24 cellular contexts compared by ENCODE assay signal in the genomic region with DNA sequence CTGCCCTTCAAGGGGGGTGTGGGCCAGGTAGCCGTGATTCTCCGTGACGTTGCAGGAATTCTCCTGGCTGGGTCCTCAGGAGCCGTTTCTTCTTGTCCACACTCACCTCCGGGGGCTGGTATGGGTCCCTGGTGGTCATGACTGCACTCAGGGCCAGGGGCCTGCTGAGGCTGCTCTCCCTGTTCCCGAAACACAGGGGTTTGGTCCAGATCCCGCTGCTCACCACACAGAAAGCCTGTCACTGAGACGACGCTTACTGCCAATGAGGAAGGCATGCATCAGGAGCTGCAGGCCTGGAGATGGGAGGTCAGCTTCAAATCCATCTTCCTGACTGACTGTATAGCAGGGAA.
DNase-seq lines count a peak whose midpoint lies in the region; ATAC-seq, FAIRE-seq and TF ChIP-seq lines count a peak whose summit lies in the region.
"Had no signal": no experiment of that assay in that cellular context is flagged by ENCODE, and none has a peak within 500 bp of the region (broad histone marks: within the 10 kb centered on the region; RNA-seq: fewer than 3 reads in every experiment).

No MANE protein-coding gene starts in this region.

- no peaks in the 10 kb centered on the region for H3K36me3 ChIP-seq in vagina
- H3K36me3 ChIP-seq: brain microvascular endothelial cell, thoracic aorta had no signal

- DNase-seq in stimulated activated CD4-positive, alpha-beta T cell treated with anti-CD3 and anti-CD28 coated beads, Interleukin-4, amount 100 ng/mL, for 24 hours, result peak; percentile 2
- DNase-seq in stimulated activated CD4-positive, alpha-beta T cell treated with anti-CD3 and anti-CD28 coated beads, Interleukin-2, amount 100 ng/mL, for 48 hours, result no peak
- DNase-seq in mesothelial cell of epicardium (ENCODE audit: low spot score in 2 of 2, unreplicated experiment in 2 of 2), result peak in 1 of 2 experiments; percentile 17
- peak; percentile 44 to 82 for DNase-seq in vagina (ENCODE audit: extremely low spot score in 2 of 2)
- DNase-seq in occipital lobe (lab: John Stamatoyannopoulos, UW), result no peak
- no peak for DNase-seq in frontal cortex (ENCODE audit: low spot score in 2 of 2)
- DNase-seq in RKO (ENCODE audit: low spot score), result no peak
- DNase-seq: brain microvascular endothelial cell; cortex of kidney; DMS53; GF-D8; KG1; left cardiac atrium; mesenchymal stem cell; NCI-H2171; NCI-H526; Right ventricle myocardium superior; stimulated activated CD4-positive, alpha-beta T cell treated with anti-CD3 and anti-CD28 coated beads, Interleukin-1b, Interleukin-23, amount 100 ng/mL, for 48 hours; stimulated activated naive B cell treated with anti-CD40 and anti-IgM and Interleukin-4, amounts not matched to agents 10 μg/mL and 1 μg/mL and 100 μg/mL, for 72 hours had no signal

- no peak overlapping the region for H3K4me3 ChIP-seq in vagina
- H3K4me3 ChIP-seq: thoracic aorta had no signal

- no peak overlapping the region for H3K27ac ChIP-seq in vagina
- H3K27ac ChIP-seq: brain microvascular endothelial cell, thoracic aorta had no signal

- H3K27ac Mint-ChIP-seq in activated T-helper 17 cell treated with anti-CD3 and anti-CD28 coated beads, Interleukin-2, amount 50 U/mL, for 72 hours, result no peak overlapping the region
- no peak overlapping the region for H3K27ac Mint-ChIP-seq in mesothelial cell of epicardium
- H3K27ac Mint-ChIP-seq: stimulated activated naive B cell treated with anti-CD40 and anti-IgM and Interleukin-4, amounts not matched to agents 10 μg/mL and 1 μg/mL and 100 μg/mL, for 72 hours had no signal

- peaks cover 33% of the 10 kb centered on the region for H3K4me1 Mint-ChIP-seq in activated T-helper 17 cell treated with anti-CD3 and anti-CD28 coated beads, Interleukin-2, amount 50 U/mL, for 72 hours
- no peaks in the 10 kb centered on the region for H3K4me1 Mint-ChIP-seq in mesothelial cell of epicardium

- H3K27me3 Mint-ChIP-seq in activated T-helper 17 cell treated with anti-CD3 and anti-CD28 coated beads, Interleukin-2, amount 50 U/mL, for 72 hours, result peaks cover 6% of the 10 kb centered on the region
- H3K27me3 Mint-ChIP-seq in mesothelial cell of epicardium (ENCODE audit: low read depth), result peaks cover 55% of the 10 kb centered on the region

- intact Hi-C loops in vagina (cut with DNase I), result no loop called here

- TF ChIP-seq CTCF in mesothelial cell of epicardium (IDR thresholded peaks at IDR 0.05; ENCODE audit: unreplicated experiment) (peak; percentile 5), vagina (IDR thresholded peaks at IDR 0.05) (no peak)

- H3K36me3 Mint-ChIP-seq in activated T-helper 17 cell treated with anti-CD3 and anti-CD28 coated beads, Interleukin-2, amount 50 U/mL, for 72 hours (ENCODE audit: low read depth), result no peaks in the 10 kb centered on the region
- no peaks in the 10 kb centered on the region for H3K36me3 Mint-ChIP-seq in mesothelial cell of epicardium
- H3K36me3 Mint-ChIP-seq: natural killer cell treated with Interleukin-12 subunit alpha and Interleukin-12 subunit beta and Interleukin-15 and Interleukin-18, amount 100 ng/mL, for 72 hours had no signal

- no peak for TF ChIP-seq POLR2A in vagina (IDR thresholded peaks at IDR 0.05)

- no peaks in the 10 kb centered on the region for H3K4me1 ChIP-seq in vagina

- peak overlapping the region; percentile 33 for H3K4me3 Mint-ChIP-seq in activated T-helper 17 cell treated with anti-CD3 and anti-CD28 coated beads, Interleukin-2, amount 50 U/mL, for 72 hours
- H3K4me3 Mint-ChIP-seq in mesothelial cell of epicardium, result no peak overlapping the region
- H3K4me3 Mint-ChIP-seq: natural killer cell treated with Interleukin-12 subunit alpha and Interleukin-12 subunit beta and Interleukin-15 and Interleukin-18, amount 100 ng/mL, for 72 hours; stimulated activated naive B cell treated with anti-CD40 and anti-IgM and Interleukin-4, amounts not matched to agents 10 μg/mL and 1 μg/mL and 100 μg/mL, for 72 hours had no signal

- no peak for ATAC-seq in activated T-helper 17 cell treated with anti-CD3 and anti-CD28 coated beads, Interleukin-2, amount 50 U/mL, for 72 hours (replicated peaks)
- ATAC-seq: activated CD4-positive, CD25-positive, alpha-beta regulatory T cell treated with anti-CD3 and anti-CD28 coated beads, Interleukin-2, amount 50 U/mL, for 24 hours; left cardiac atrium; natural killer cell treated with Interleukin-12 subunit alpha and Interleukin-12 subunit beta and Interleukin-15 and Interleukin-18, amount 100 ng/mL, for 72 hours; stimulated activated naive B cell treated with anti-CD40 and anti-IgM and Interleukin-4, amounts not matched to agents 10 μg/mL and 1 μg/mL and 100 μg/mL, for 72 hours had no signal

- no peaks in the 10 kb centered on the region for H3K9me3 ChIP-seq in vagina
- H3K9me3 ChIP-seq: thoracic aorta had no signal

- H3K9me3 Mint-ChIP-seq in activated T-helper 17 cell treated with anti-CD3 and anti-CD28 coated beads, Interleukin-2, amount 50 U/mL, for 72 hours, result no peaks in the 10 kb centered on the region
- H3K9me3 Mint-ChIP-seq in mesothelial cell of epicardium, result no peaks in the 10 kb centered on the region
- H3K9me3 Mint-ChIP-seq: natural killer cell treated with Interleukin-12 subunit alpha and Interleukin-12 subunit beta and Interleukin-15 and Interleukin-18, amount 100 ng/mL, for 72 hours; stimulated activated naive B cell treated with anti-CD40 and anti-IgM and Interleukin-4, amounts not matched to agents 10 μg/mL and 1 μg/mL and 100 μg/mL, for 72 hours had no signal

- H3K27me3 ChIP-seq in vagina, result no peaks in the 10 kb centered on the region

- no peak for FAIRE-seq in frontal cortex (lab: Jason Lieb, UNC)
- FAIRE-seq: endothelial cell of umbilical vein had no signal

Comparison
In these comparisons a context has a peak if more than half of its experiments do, and no peak if none do; other contexts are left out.
1. DNase-seq: peak in stimulated activated CD4-positive, alpha-beta T cell treated with anti-CD3 and anti-CD28 coated beads, Interleukin-4, amount 100 ng/mL, for 24 hours (single experiment) and vagina (2 of 2); none in stimulated activated CD4-positive, alpha-beta T cell treated with anti-CD3 and anti-CD28 coated beads, Interleukin-2, amount 100 ng/mL, for 48 hours (0 of 2), occipital lobe (single experiment), frontal cortex (0 of 2) and RKO (single experiment).